Comparison of ENCODE assay signal across 8 cellular contexts in the genomic region with DNA sequence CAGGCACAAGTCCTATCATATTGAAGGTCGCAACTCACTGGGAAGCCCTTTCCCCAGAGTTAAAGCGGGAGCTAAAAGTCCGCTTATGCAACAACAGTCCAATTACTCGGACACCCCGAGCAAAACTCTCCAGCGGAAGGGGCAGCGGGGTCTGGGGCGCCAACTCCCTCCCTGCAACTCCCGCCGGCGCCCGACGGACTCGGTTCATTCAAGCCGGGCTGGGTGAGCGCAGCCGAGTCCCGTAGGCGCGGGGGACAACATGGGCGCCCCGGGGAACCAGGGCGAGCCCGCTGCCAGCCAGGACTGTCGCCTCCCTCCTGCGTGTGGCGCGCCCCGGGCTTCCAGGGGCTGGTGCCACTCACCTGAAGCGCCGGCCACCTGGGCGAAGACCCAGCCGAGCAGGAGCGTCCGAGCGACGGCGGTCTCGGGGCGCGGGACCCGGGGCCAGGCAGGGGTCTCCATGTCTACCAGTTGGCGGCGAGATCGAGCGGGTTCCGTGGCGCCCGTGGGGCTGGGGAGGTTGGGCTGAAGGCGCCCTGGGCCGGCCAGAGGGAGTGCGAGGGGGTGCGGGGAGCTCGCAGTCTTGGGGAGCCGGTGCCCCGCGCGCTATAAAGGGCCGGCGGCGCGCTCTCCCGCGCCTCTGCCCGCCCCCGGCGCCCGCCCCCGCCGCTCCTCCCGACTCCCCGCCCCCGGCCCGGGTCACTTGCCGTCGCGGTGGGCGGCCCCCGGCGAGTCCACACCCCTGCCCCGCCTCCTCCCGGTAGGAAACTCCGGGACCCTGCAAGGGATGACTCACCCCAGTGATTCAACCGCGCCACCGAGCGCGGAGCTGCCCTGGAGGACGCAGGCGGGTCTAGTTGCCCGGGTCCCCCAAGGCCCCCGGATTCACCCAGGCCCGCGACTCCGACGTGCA.
DNase-seq lines count a peak whose midpoint lies in the region; ATAC-seq and TF ChIP-seq lines count a peak whose summit lies in the region.

A gene (minus strand): TSS at position 585 of the 913 bp plus-strand sequence. CDS start 123 bp downstream, at position 462.

- TF ChIP-seq CTCF in GM06990 (IDR thresholded peaks at IDR 0.05; ENCODE audit: insufficient read depth, low read length, poor library complexity, severe bottlenecking) (no peak), choroid plexus epithelial cell (conservative IDR thresholded peaks at IDR 0.05; ENCODE audit: low read depth, low read length) (peak; percentile 17)

- no peak for ATAC-seq in HG03280 (IDR thresholded peaks at IDR 0.05; ENCODE audit: unreplicated experiment)

- CTCF ChIA-PET in HEK293T (lab: Yijun Ruan, JAX) = no interaction called here

- no peaks in the 10 kb centered on the region for H3K36me3 ChIP-seq in GM06990 (ENCODE audit: control insufficient read depth, insufficient read depth, low read length)

- POLR2A ChIA-PET in HEK293T (lab: Yijun Ruan, JAX) = interaction anchor here (0.5 to 1.4 kb wide), 10 partner anchors 9 to 547 kb away, joined by 3 to 5 read pairs (median 3); no protein-coding TSS in a partner anchor

- H3K4me3 ChIP-seq in GM06990 (replicated peaks; ENCODE audit: low read depth, low read length) = peak within 1 kb of the TSS; percentile 61
- H3K4me3 ChIP-seq in choroid plexus epithelial cell (ENCODE audit: low read depth, low read length) = peak within 1 kb of the TSS; percentile 80

- DNase-seq in GM06990 (ENCODE audit: extremely low read depth, insufficient read length) (peak; percentile 37), HEK293T (ENCODE audit: extremely low spot score) (peak; percentile 87), NCI-H1105 (lab: John Stamatoyannopoulos, UW) (peak; percentile 55), choroid plexus epithelial cell (ENCODE audit: low read depth) (peak; percentile 93)
- DNase-seq in activated CD4-positive, CD25-positive, alpha-beta regulatory T cell treated with anti-CD3 and anti-CD28 coated beads, Interleukin-2, amount 50 U/mL, for 72 hours = peak; percentile 54
- peak; percentile 92 for DNase-seq in stimulated activated CD4-positive, alpha-beta T cell treated with anti-CD3 and anti-CD28 coated beads, Interleukin-15, amount 100 ng/mL, for 24 hours

- peak within 1 kb of the TSS; percentile 78 for H3K27ac ChIP-seq in layer of hippocampus (ENCODE audit: low read depth, low read length)

- H3K27me3 ChIP-seq in GM06990 (replicated peaks; ENCODE audit: control insufficient read depth, insufficient read depth, low read length) (peaks cover 2% of the 10 kb centered on the region), layer of hippocampus (ENCODE audit: control insufficient read depth, insufficient read depth, low read length) (no peaks in the 10 kb centered on the region)

TF ChIP-seq in HEK293T, 16 proteins besides CTCF, POLR2A, EP300 and RAD21:
- no peak for TF ChIP-seq CTBP1 (IDR thresholded peaks at IDR 0.05; ENCODE audit: borderline replicate concordance)
- TF ChIP-seq ARNT (IDR thresholded peaks at IDR 0.05) = no peak
- TF ChIP-seq, protein P1, sequence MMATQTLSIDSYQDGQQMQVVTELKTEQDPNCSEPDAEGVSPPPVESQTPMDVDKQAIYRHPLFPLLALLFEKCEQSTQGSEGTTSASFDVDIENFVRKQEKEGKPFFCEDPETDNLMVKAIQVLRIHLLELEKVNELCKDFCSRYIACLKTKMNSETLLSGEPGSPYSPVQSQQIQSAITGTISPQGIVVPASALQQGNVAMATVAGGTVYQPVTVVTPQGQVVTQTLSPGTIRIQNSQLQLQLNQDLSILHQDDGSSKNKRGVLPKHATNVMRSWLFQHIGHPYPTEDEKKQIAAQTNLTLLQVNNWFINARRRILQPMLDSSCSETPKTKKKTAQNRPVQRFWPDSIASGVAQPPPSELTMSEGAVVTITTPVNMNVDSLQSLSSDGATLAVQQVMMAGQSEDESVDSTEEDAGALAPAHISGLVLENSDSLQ (IDR thresholded peaks at IDR 0.05) = no peak
- no peak for TF ChIP-seq ZNF384 (IDR thresholded peaks at IDR 0.05)
- TF ChIP-seq BHLHE40 (IDR thresholded peaks at IDR 0.05; ENCODE audit: borderline replicate concordance) = no peak
- TF ChIP-seq FOXA1 (IDR thresholded peaks at IDR 0.05) = no peak
- no peak for TF ChIP-seq ELF4 (IDR thresholded peaks at IDR 0.05)
- TF ChIP-seq HDGF (IDR thresholded peaks at IDR 0.05; ENCODE audit: borderline replicate concordance) = no peak
- TF ChIP-seq SUZ12 (IDR thresholded peaks at IDR 0.05) = no peak
- no peak for TF ChIP-seq NFRKB (IDR thresholded peaks at IDR 0.05)
- TF ChIP-seq FOXK2 (IDR thresholded peaks at IDR 0.05) = no peak
- TF ChIP-seq L3MBTL2 (conservative IDR thresholded peaks at IDR 0.05) = no peak; the same call in none of the 2 replicates
- no peak for TF ChIP-seq LEF1 (IDR thresholded peaks at IDR 0.05; ENCODE audit: borderline replicate concordance)
- no peak for TF ChIP-seq TARDBP (IDR thresholded peaks at IDR 0.05)
- TF ChIP-seq SP1 (IDR thresholded peaks at IDR 0.05) = no peak
- no peak for TF ChIP-seq FOXM1 (IDR thresholded peaks at IDR 0.05; ENCODE audit: borderline replicate concordance)

Comparison
In these comparisons a context has a peak if more than half of its experiments do, and no peak if none do; other contexts are left out.
1. DNase-seq: peak in every context shown above with its lines; median percentile 93 in choroid plexus epithelial cell; 92 in stimulated activated CD4-positive, alpha-beta T cell treated with anti-CD3 and anti-CD28 coated beads, Interleukin-15, amount 100 ng/mL, for 24 hours; 87 in HEK293T; 55 in NCI-H1105; 54 in activated CD4-positive, CD25-positive, alpha-beta regulatory T cell treated with anti-CD3 and anti-CD28 coated beads, Interleukin-2, amount 50 U/mL, for 72 hours; 37 in GM06990.